Comparison of ENCODE assay signal across 1 cellular context in genomic region chr1:109319114-109319513, GRCh38.
TF ChIP-seq lines count a peak whose summit lies in the region.

No MANE protein-coding gene starts in this region.

TF ChIP-seq in WTC11, 78 proteins besides CTCF, POLR2A, EP300 and RAD21 (continued from another document):
- no peak for TF ChIP-seq AFF4 (CRISPR knock-in tag; IDR thresholded peaks at IDR 0.05; ENCODE audit: borderline replicate concordance)
- peak; percentile 59; the same call in 1 of the 2 replicates for TF ChIP-seq ZNF317 (CRISPR knock-in tag; IDR thresholded peaks at IDR 0.05; ENCODE audit: borderline replicate concordance, low read depth)
- no peak for TF ChIP-seq CDX4 (CRISPR knock-in tag; IDR thresholded peaks at IDR 0.05; ENCODE audit: borderline replicate concordance)
TF ChIP-seq in WTC11: peak in this region for 1.
